ENCODE assay signal across 9 cellular contexts in genomic region chr19:41219924-41220567, GRCh38. TPM values are rescaled to one million over a fixed set of nuclear protein-coding genes. Genes with fewer than 3 reads are reported as not detected.
A peak's percentile ranks its signal among the peaks of the same experiment; 100 is the strongest.
DNase-seq lines count a peak whose midpoint lies in the region; ATAC-seq and TF ChIP-seq lines count a peak whose summit lies in the region.
"Had no signal": no experiment of that assay in that cellular context is flagged by ENCODE, and none has a peak within 500 bp of the region (broad histone marks: within the 10 kb centered on the region; RNA-seq: fewer than 3 reads in every experiment).

No MANE protein-coding gene starts in this region.

- no peak for TF ChIP-seq POLR2A in heart left ventricle (IDR thresholded peaks at IDR 0.05)

- H3K36me3 Mint-ChIP-seq in natural killer cell, result no peaks in the 10 kb centered on the region
- H3K36me3 Mint-ChIP-seq: activated naive CD8-positive, alpha-beta T cell treated with anti-CD3 and anti-CD28 coated beads, Interleukin-2, amount 10 ng/mL, durations not matched to agents 7 days and 5 days had no signal

- H3K4me1 ChIP-seq in heart left ventricle (peaks cover 0 to 22% (median 5%) of the 10 kb centered on the region in 12 donors), rectal smooth muscle tissue (ENCODE audit: control insufficient read depth, insufficient read depth, low read length) (peaks cover 16% of the 10 kb centered on the region)

- DNase-seq in EL (peak; percentile 86), heart left ventricle (peak; percentile 69 to 76 (median 73)), DMS153 (lab: John Stamatoyannopoulos, UW) (no peak), natural killer cell (no peak)
- no peak for DNase-seq in effector CD4-positive, alpha-beta T cell
- DNase-seq in activated CD4-positive, alpha-beta T cell treated with anti-CD3 and anti-CD28 coated beads, Interleukin-2, amount 50 U/mL, for 48 hours, result no peak
- DNase-seq: activated naive CD8-positive, alpha-beta T cell treated with anti-CD3 and anti-CD28 coated beads, Interleukin-2, amount 10 ng/mL, durations not matched to agents 7 days and 5 days had no signal

- no peak overlapping the region for H3K4me3 Mint-ChIP-seq in natural killer cell
- H3K4me3 Mint-ChIP-seq: activated naive CD8-positive, alpha-beta T cell treated with anti-CD3 and anti-CD28 coated beads, Interleukin-2, amount 10 ng/mL, durations not matched to agents 7 days and 5 days had no signal

- H3K4me3 ChIP-seq in WI38 (ENCODE audit: low read depth, low read length), result peak overlapping the region; percentile 91
- peak overlapping the region; percentile 2 to 79 (median 67) for H3K4me3 ChIP-seq in heart left ventricle
- peak overlapping the region; percentile 60 for H3K4me3 ChIP-seq in rectal smooth muscle tissue (ENCODE audit: low read length)

- H3K9me3 Mint-ChIP-seq in natural killer cell, result no peaks in the 10 kb centered on the region
- H3K9me3 Mint-ChIP-seq: activated naive CD8-positive, alpha-beta T cell treated with anti-CD3 and anti-CD28 coated beads, Interleukin-2, amount 10 ng/mL, durations not matched to agents 7 days and 5 days had no signal

- peak overlapping the region; percentile 42 for H3K9ac ChIP-seq in rectal smooth muscle tissue (ENCODE audit: low read length)

- H3K27ac ChIP-seq in heart left ventricle (peak overlapping the region; percentile 80 to 97 (median 94)), rectal smooth muscle tissue (ENCODE audit: low read depth, low read length) (peak overlapping the region; percentile 97)

- TF ChIP-seq CTCF in WI38 (IDR thresholded peaks at IDR 0.05; ENCODE audit: low read depth, low read length) (no peak), heart left ventricle (IDR thresholded peaks at IDR 0.05) (no peak), natural killer cell (IDR thresholded peaks at IDR 0.05) (no peak)

- no peak overlapping the region for H3K27ac Mint-ChIP-seq in natural killer cell
- H3K27ac Mint-ChIP-seq: activated naive CD8-positive, alpha-beta T cell treated with anti-CD3 and anti-CD28 coated beads, Interleukin-2, amount 10 ng/mL, durations not matched to agents 7 days and 5 days had no signal

- peaks cover 43 to 53% of the 10 kb centered on the region in 2 donors for H3K27me3 Mint-ChIP-seq in natural killer cell (ENCODE audit: low read depth in 2 of 2)

- H3K36me3 ChIP-seq in heart left ventricle (peaks cover 0 to 17% (median 0%) of the 10 kb centered on the region in 9 donors), rectal smooth muscle tissue (ENCODE audit: control insufficient read depth, insufficient read depth, low read length) (no peaks in the 10 kb centered on the region)

- intact Hi-C loops in heart left ventricle (cut with DNase I), result loop anchor here in 1 of 10 donors (5.0 kb wide), 1 partner anchor 42 kb away; the partner anchor contains the start of gene HNRNPUL1
- intact Hi-C loops in natural killer cell (cut with micrococcal nuclease), result no loop called here

- H3K9me3 ChIP-seq in heart left ventricle, result no peaks in the 10 kb centered on the region

- peaks cover 0 to 14% (median 0%) of the 10 kb centered on the region in 9 donors for H3K27me3 ChIP-seq in heart left ventricle
- peaks cover 2% of the 10 kb centered on the region for H3K27me3 ChIP-seq in rectal smooth muscle tissue (ENCODE audit: control insufficient read depth, insufficient read depth, low read length)

- H3K4me1 Mint-ChIP-seq in natural killer cell, result peaks cover 0 to 7% of the 10 kb centered on the region in 2 donors

- ATAC-seq in heart left ventricle (peak in 3 of 4 donors; percentile 21 to 40 (median 37)), natural killer cell (no peak)

- 26 to 45% (median 39%) methylated on average over 16 of the region's 16 CpGs for WGBS in heart left ventricle, 4 donors

RNA-seq across cellular contexts. Expression of gene AXL, which starts 1.0 kb away (rescaled TPM):
- total RNA-seq in heart left ventricle (10 to 100 TPM in 7 of 9 donors, 1 to 10 TPM in 2; 9.3 to 62.5 (median 13.2) TPM), natural killer cell (under 1 TPM in 2 of 3 donors, not detected in 1; 0.16 to 0.70 TPM)
- polyA plus RNA-seq in heart left ventricle, result 10 to 100 TPM in 1 of 2 donors, 1 to 10 TPM in 1; 5.0 to 21.1 TPM

RNA-seq across cellular contexts. Expression of gene CYP2S1, which starts 27.0 kb away (rescaled TPM):
- 1 to 10 TPM in 2 of 9 donors, under 1 TPM in 7; 0.18 to 3.8 (median 0.37) TPM for total RNA-seq in heart left ventricle
- polyA plus RNA-seq in heart left ventricle, result under 1 TPM; 0.11 to 0.35 TPM
- 1 to 10 TPM in 1 of 3 donors, under 1 TPM in 2; 0.78 to 1.6 (median 0.84) TPM for total RNA-seq in natural killer cell

RNA-seq across cellular contexts. Expression of gene HNRNPUL1, which starts 44.1 kb away (rescaled TPM):
- total RNA-seq in heart left ventricle (100 to 1,000 TPM in 7 of 9 donors, 10 to 100 TPM in 2; 88.7 to 138 (median 115) TPM), natural killer cell (100 to 1,000 TPM; 279 to 360 (median 315) TPM)
- 10 to 100 TPM; 64.2 to 91.0 TPM for polyA plus RNA-seq in heart left ventricle

Comparison
In these comparisons a context has a peak if more than half of its experiments do, and no peak if none do; other contexts are left out.
1. DNase-seq: peak in EL (single experiment) and heart left ventricle (5 of 5); none in effector CD4-positive, alpha-beta T cell (single experiment), activated CD4-positive, alpha-beta T cell treated with anti-CD3 and anti-CD28 coated beads, Interleukin-2, amount 50 U/mL, for 48 hours (0 of 2), DMS153 (single experiment) and natural killer cell (single experiment).
2. ATAC-seq: peak in heart left ventricle (3 of 4); none in natural killer cell (0 of 3).
3. RNA of gene AXL, which starts 1.0 kb away (total RNA-seq): 9.3 to 62.5 TPM in heart left ventricle; 0.16 to 0.70 TPM in natural killer cell; every median in the first group is over 4 times any median in the second.
4. Peak in every context shown above with its lines, with median percentiles within 50 percentile points of each other: H3K4me3 ChIP-seq.